Comparison of ENCODE assay signal across 9 cellular contexts in the genomic region with DNA sequence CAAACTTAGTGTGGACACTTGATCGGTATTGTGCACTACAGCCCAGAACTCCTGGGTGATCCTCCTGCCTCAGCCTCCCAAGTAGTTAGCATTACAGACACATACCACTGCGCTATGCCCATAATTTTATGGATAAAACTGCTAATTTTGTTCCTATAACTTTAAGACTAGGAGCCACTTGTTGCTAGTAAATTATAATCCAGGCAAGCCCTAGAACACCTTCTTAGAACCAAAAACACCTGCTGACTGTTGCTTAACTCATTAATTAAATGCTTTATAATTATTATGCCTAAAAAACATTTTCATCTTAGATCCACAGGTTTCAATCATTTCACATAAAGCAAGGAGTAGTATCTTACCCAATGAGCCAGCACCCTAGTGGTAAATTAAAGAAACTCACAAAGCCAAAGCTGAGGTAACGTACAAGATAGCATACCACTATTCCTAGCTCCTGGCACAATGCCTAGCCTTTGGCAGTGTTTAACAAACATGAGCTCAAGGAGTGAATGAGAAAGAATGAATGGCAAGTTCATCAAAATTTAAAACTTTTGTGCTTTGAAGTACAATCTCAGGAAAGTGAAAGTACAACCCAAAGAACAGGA. TPM values are rescaled to one million over a fixed set of nuclear protein-coding genes. Genes with fewer than 3 reads are reported as not detected.
A peak's percentile ranks its signal among the peaks of the same experiment; 100 is the strongest.
DNase-seq lines count a peak whose midpoint lies in the region; ATAC-seq and TF ChIP-seq lines count a peak whose summit lies in the region.
"Had no signal": no experiment of that assay in that cellular context is flagged by ENCODE, and none has a peak within 500 bp of the region (broad histone marks: within the 10 kb centered on the region; RNA-seq: fewer than 3 reads in every experiment).

No MANE protein-coding gene starts in this region.

- no peak overlapping the region for H3K23ac ChIP-seq in mesendoderm (ENCODE audit: low read length)

- H3K9me3 Mint-ChIP-seq in T-cell = no peaks in the 10 kb centered on the region

- peaks cover 16% of the 10 kb centered on the region for H3K4me1 ChIP-seq in GM23248 (ENCODE audit: insufficient read depth)
- peaks cover 21% of the 10 kb centered on the region for H3K4me1 ChIP-seq in body of pancreas
- no peaks in the 10 kb centered on the region for H3K4me1 ChIP-seq in mesendoderm (ENCODE audit: control insufficient read depth, low read depth, low read length)

- H2BK15ac ChIP-seq in mesendoderm (replicated peaks; ENCODE audit: low read depth) = no peak overlapping the region

- POLR2A ChIA-PET in T-cell (lab: Charles Lee) = no interaction called here

- peak overlapping the region; percentile 46 for H3K56ac ChIP-seq in mesendoderm (ENCODE audit: low read length)

- in situ Hi-C loops in GM23248 (cut with MboI) (no loop called here), G401 (cut with HindIII; ENCODE audit: low sequenced_read_pairs) (no loop called here)

- H2BK120ac ChIP-seq in mesendoderm (ENCODE audit: low read depth, low read length) = no peak overlapping the region

- 96 to 100% methylated on average over 3 of the region's 3 CpGs for WGBS in GM23248 (ENCODE audit: low coverage in 1 of 2, low lambda C conversion rate in 2 of 2, missing lambda C conversion rate in 2 of 2), 2 experiments
- WGBS in body of pancreas, 2 donors = 67 to 68% methylated on average over 3 of the region's 3 CpGs
- no CpG with 5 or more reads among the region's 3 CpGs for WGBS in mesendoderm (ENCODE audit: extremely low coverage, insufficient coverage, low lambda C conversion rate)

- H2AFZ ChIP-seq in GM23248 = no peak overlapping the region

- H3K79me1 ChIP-seq in mesendoderm (ENCODE audit: low read length) = peaks cover 6% of the 10 kb centered on the region

- peak; percentile 46 for DNase-seq in GM23248
- peak; percentile 38 for DNase-seq in NAMALWA (ENCODE audit: low spot score)
- peak; percentile 55 to 79 (median 68) for DNase-seq in body of pancreas
- no peak for DNase-seq in mesendoderm
- no peak for DNase-seq in T-cell
- DNase-seq in G401 (ENCODE audit: low spot score) = no peak
- DNase-seq: activated T-cell treated with anti-CD3 and anti-CD28 coated beads, Interleukin-2, amount 50 U/mL, for 48 hours had no signal

- H3K9me2 ChIP-seq in GM23248 (ENCODE audit: insufficient read depth) = no peaks in the 10 kb centered on the region

- H3K18ac ChIP-seq in mesendoderm (ENCODE audit: low read length) = no peak overlapping the region

- H3K4me3 ChIP-seq in GM23248 (no peak overlapping the region), body of pancreas (no peak overlapping the region), mesendoderm (ENCODE audit: low read length) (no peak overlapping the region)

- H2BK5ac ChIP-seq in mesendoderm (ENCODE audit: low read length) = no peak overlapping the region

- H3K4me1 Mint-ChIP-seq in T-cell = peaks cover 28 to 39% (median 32%) of the 10 kb centered on the region in 3 donors

- H3K4me3 Mint-ChIP-seq in T-cell = no peak overlapping the region

- H3K36me3 ChIP-seq in GM23248 (ENCODE audit: low read depth) (peaks cover 20% of the 10 kb centered on the region), body of pancreas (replicated peaks in 1 of 2; ENCODE audit: insufficient read depth in 1 of 2, low read depth in 2 of 2) (peaks cover 0 to 8% of the 10 kb centered on the region in 2 donors), mesendoderm (ENCODE audit: control insufficient read depth, insufficient read depth, low read length) (peaks cover 2% of the 10 kb centered on the region)

- ATAC-seq in body of pancreas (peak; percentile 58), T-cell (replicated peaks in 1 of 4) (no peak), HG03039 (IDR thresholded peaks at IDR 0.05; ENCODE audit: unreplicated experiment) (no peak), GM21576 (IDR thresholded peaks at IDR 0.05; ENCODE audit: unreplicated experiment) (no peak)

- H3K9ac ChIP-seq in GM23248 = no peak overlapping the region
- H3K9ac ChIP-seq in mesendoderm (ENCODE audit: low read length) = no peak overlapping the region

- H3K27me3 ChIP-seq in GM23248 (replicated peaks; ENCODE audit: insufficient read depth) = no peaks in the 10 kb centered on the region
- no peaks in the 10 kb centered on the region for H3K27me3 ChIP-seq in body of pancreas
- H3K27me3 ChIP-seq in mesendoderm (ENCODE audit: insufficient read depth, low read length, poor library complexity) = no peaks in the 10 kb centered on the region

- H4K20me1 ChIP-seq in GM23248 (ENCODE audit: insufficient read depth) = no peaks in the 10 kb centered on the region

- H3K4me2 ChIP-seq in GM23248 (ENCODE audit: unreplicated experiment) (no peak overlapping the region), mesendoderm (ENCODE audit: low read length) (no peak overlapping the region)

- no peaks in the 10 kb centered on the region for H3K9me3 ChIP-seq in GM23248 (ENCODE audit: low read depth)
- H3K9me3 ChIP-seq in body of pancreas = no peaks in the 10 kb centered on the region

- H3K79me2 ChIP-seq in GM23248 (ENCODE audit: insufficient read depth) (peaks cover 66% of the 10 kb centered on the region), mesendoderm (ENCODE audit: control insufficient read depth, insufficient read depth, low read length) (peaks cover 15% of the 10 kb centered on the region)

- H3K4ac ChIP-seq in mesendoderm (ENCODE audit: low read depth, low read length) = no peak overlapping the region

- intact Hi-C loops in body of pancreas (cut with DNase I) = no loop called here

- no peak overlapping the region for H4K8ac ChIP-seq in mesendoderm (ENCODE audit: low read depth, low read length)

- no peak overlapping the region for H2AK5ac ChIP-seq in mesendoderm (ENCODE audit: low read length)

- TF ChIP-seq CTCF in body of pancreas (IDR thresholded peaks at IDR 0.05) = peak in 2 of 7 experiments; percentile 24 to 41

- CTCF ChIA-PET in T-cell (lab: Charles Lee) = interaction anchor here in 1 of 2 donors (0.5 to 1.1 kb wide), 2 partner anchors 176 to 186 kb away, joined by 3 read pairs; no protein-coding TSS in a partner anchor

- peaks cover 26% of the 10 kb centered on the region for H3K36me3 Mint-ChIP-seq in T-cell

- no peak for TF ChIP-seq POLR2A in body of pancreas (IDR thresholded peaks at IDR 0.05)

- no peaks in the 10 kb centered on the region for H3K27me3 Mint-ChIP-seq in T-cell

- H4K5ac ChIP-seq in mesendoderm (ENCODE audit: low read length) = no peak overlapping the region

- peaks cover 10% of the 10 kb centered on the region; the same call in 1 of the 2 replicates for H3F3A ChIP-seq in GM23248 (ENCODE audit: insufficient read depth)

- H3K27ac ChIP-seq in GM23248 (no peak overlapping the region), body of pancreas (no peak overlapping the region), mesendoderm (ENCODE audit: low read depth, low read length) (no peak overlapping the region)

- H3K27ac Mint-ChIP-seq in T-cell = no peak overlapping the region

RNA-seq across cellular contexts. Expression of a gene that starts 5.4 kb away (rescaled TPM):
- 53.4 and 58.5 TPM in 2 replicates for total RNA-seq in GM23248 (2014; rRNA removed; shearing (Covaris generic))
- polyA plus RNA-seq in GM23248 (2016; fragmentation: Nextera tagmentation; extraction: Ambion mirVana) = 35.2 and 36.4 TPM in 2 replicates
- total RNA-seq in body of pancreas (10 to 100 TPM; 25.4 to 52.7 TPM), T-cell (10 to 100 TPM; 34.4 to 43.3 (median 39.7) TPM)
- 60.4 TPM for polyA plus RNA-seq in mesendoderm (2013, experiment 1 of 2)
- polyA plus RNA-seq in mesendoderm (2013, experiment 2 of 2) = 60.5 TPM
- total RNA-seq in G401 (2014; rRNA removed; shearing (Covaris generic)) = 155 and 193 TPM in 2 replicates

RNA-seq across cellular contexts. Expression of a gene that starts 5.5 kb away (rescaled TPM):
- 15.5 and 17.1 TPM in 2 replicates for total RNA-seq in GM23248 (2014; rRNA removed; shearing (Covaris generic))
- polyA plus RNA-seq in GM23248 (2016; fragmentation: Nextera tagmentation; extraction: Ambion mirVana) = 11.1 and 14.0 TPM in 2 replicates
- total RNA-seq in body of pancreas = 1 to 10 TPM; 2.6 to 3.9 TPM
- polyA plus RNA-seq in mesendoderm (2013, experiment 1 of 2) = 6.1 TPM
- 6.7 TPM for polyA plus RNA-seq in mesendoderm (2013, experiment 2 of 2)
- total RNA-seq in T-cell = 10 to 100 TPM in 1 of 5 donors, 1 to 10 TPM in 4; 5.9 to 12.1 (median 8.1) TPM
- total RNA-seq in G401 (2014; rRNA removed; shearing (Covaris generic)) = 13.2 and 19.9 TPM in 2 replicates

Comparison
In these comparisons a context has a peak if more than half of its experiments do, and no peak if none do; other contexts are left out.
1. DNase-seq: peak in GM23248 (single experiment), NAMALWA (single experiment) and body of pancreas (4 of 4); none in mesendoderm (single experiment), T-cell (0 of 34) and G401 (single experiment).